ENCODE assay signal across 7 cellular contexts in the genomic region with DNA sequence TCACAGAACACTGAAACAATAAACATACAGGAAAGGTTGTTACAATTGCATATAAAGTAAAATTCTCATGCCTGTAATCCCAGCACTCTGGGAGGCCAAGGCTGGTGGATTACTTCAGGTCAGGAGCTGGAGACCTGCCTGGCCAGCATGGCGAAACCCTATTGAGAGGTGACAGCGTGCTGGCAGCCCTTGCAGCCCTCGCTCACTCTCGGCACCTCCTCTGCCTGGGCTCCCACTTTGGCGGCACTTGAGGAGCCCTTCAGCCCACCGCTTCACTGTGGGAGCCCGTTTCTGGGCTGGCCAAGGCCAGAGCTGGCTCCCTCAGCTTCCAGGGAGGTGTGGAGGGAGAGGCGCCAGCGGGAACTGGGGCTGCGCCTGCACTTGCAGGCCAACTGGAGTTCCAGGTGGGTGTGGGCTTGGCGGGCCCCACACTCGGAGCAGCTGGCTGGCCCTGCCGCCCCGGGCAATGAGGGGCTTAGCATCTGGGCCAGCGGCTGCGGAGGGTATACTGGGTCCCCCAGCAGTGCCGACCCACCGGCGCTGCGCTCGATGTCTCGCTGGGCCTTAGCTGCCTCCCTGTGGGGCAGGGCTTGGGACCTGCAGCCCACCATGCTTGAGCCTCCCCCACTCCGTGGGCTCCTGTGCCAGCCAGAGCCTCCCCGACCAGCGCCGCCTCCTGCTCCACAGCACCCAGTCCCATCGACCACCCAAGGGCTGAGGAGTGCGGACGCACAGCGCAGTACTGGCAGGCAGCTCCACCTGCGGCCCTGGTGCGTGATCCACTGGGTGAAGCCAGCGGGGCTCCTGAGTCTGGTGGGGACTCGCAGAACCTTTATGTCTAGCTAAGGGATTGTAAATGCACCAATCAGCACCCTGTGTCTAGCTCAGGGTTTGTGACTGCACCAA. TPM values are rescaled to one million over a fixed set of nuclear protein-coding genes. Genes with fewer than 3 reads are reported as not detected.
DNase-seq lines count a peak whose midpoint lies in the region; ATAC-seq and TF ChIP-seq lines count a peak whose summit lies in the region.
"Not testable (repeated sequence)": the region's sequence is repeated elsewhere in the genome, so short reads cannot be mapped to it uniquely, and the experiment has no call there.

No MANE protein-coding gene starts in this region.

- H3K27ac Mint-ChIP-seq in activated T-cell treated with anti-CD3 and anti-CD28 coated beads, Interleukin-2, amount 50 U/mL, for 24 hours, result peak overlapping the region; percentile 88

- not testable (repeated sequence) for H3K27me3 ChIP-seq in DND-41 (ENCODE audit: insufficient read depth, low read length, poor library complexity); ascending aorta; lower lobe of right lung (ENCODE audit: low read depth); rectal smooth muscle tissue (ENCODE audit: control insufficient read depth, insufficient read depth, low read length); thoracic aorta (replicated peaks; ENCODE audit: insufficient read depth)

- intact Hi-C loops in ascending aorta (cut with DNase I); Right ventricle myocardium superior (cut with DNase I); lower lobe of right lung (cut with DNase I): not testable (repeated sequence)

- not testable (repeated sequence) for H3K9ac ChIP-seq in DND-41 (ENCODE audit: low read depth, low read length); rectal smooth muscle tissue (ENCODE audit: low read length)

- H3K9me3 Mint-ChIP-seq in activated T-cell treated with anti-CD3 and anti-CD28 coated beads, Interleukin-2, amount 50 U/mL, for 24 hours, result not testable (repeated sequence)

- not testable (repeated sequence) for H3K79me2 ChIP-seq in DND-41 (ENCODE audit: insufficient read depth, low read length)

- TF ChIP-seq CTCF in DND-41 (IDR thresholded peaks at IDR 0.05; ENCODE audit: borderline replicate concordance, extremely low read depth, low read length, poor library complexity, severe bottlenecking); ascending aorta (IDR thresholded peaks at IDR 0.05); lower lobe of right lung (IDR thresholded peaks at IDR 0.05); thoracic aorta (IDR thresholded peaks at IDR 0.05): not testable (repeated sequence)

- H3K4me2 ChIP-seq in DND-41 (ENCODE audit: insufficient read depth, low read length), result not testable (repeated sequence)

- DNase-seq in DND-41; activated T-cell treated with anti-CD3 and anti-CD28 coated beads, Interleukin-2, amount 50 U/mL, for 24 hours; ascending aorta (ENCODE audit: low spot score in 2 of 2); thoracic aorta (ENCODE audit: low spot score): not testable (repeated sequence)
- DNase-seq in Right ventricle myocardium superior (peak; percentile 25), lower lobe of right lung (peak; percentile 31)

- H3K9me3 ChIP-seq in DND-41 (ENCODE audit: insufficient read depth, low read length, severe bottlenecking); ascending aorta; lower lobe of right lung; thoracic aorta: not testable (repeated sequence)

- H3K36me3 Mint-ChIP-seq in activated T-cell treated with anti-CD3 and anti-CD28 coated beads, Interleukin-2, amount 50 U/mL, for 24 hours (ENCODE audit: low read depth), result not testable (repeated sequence)

- ATAC-seq in DND-41 (ENCODE audit: insufficient read depth, low read depth); Right ventricle myocardium superior (ENCODE audit: poor library complexity); lower lobe of right lung; thoracic aorta (ENCODE audit: insufficient number of reproducible peaks, low FRiP score, low read depth): not testable (repeated sequence)

- not testable (repeated sequence) for H3K4me3 Mint-ChIP-seq in activated T-cell treated with anti-CD3 and anti-CD28 coated beads, Interleukin-2, amount 50 U/mL, for 24 hours

- not testable (repeated sequence) for H2AFZ ChIP-seq in DND-41 (ENCODE audit: low read depth, low read length)

- H3K4me3 ChIP-seq in DND-41 (ENCODE audit: low read depth in 1 of 2, low read length in 2 of 2); ascending aorta; lower lobe of right lung; rectal smooth muscle tissue (ENCODE audit: low read length); thoracic aorta: not testable (repeated sequence)

- H4K20me1 ChIP-seq in DND-41 (ENCODE audit: insufficient read depth, low read length), result not testable (repeated sequence)

- not testable (repeated sequence) for H3K27me3 Mint-ChIP-seq in activated T-cell treated with anti-CD3 and anti-CD28 coated beads, Interleukin-2, amount 50 U/mL, for 24 hours

- H3K4me1 Mint-ChIP-seq in activated T-cell treated with anti-CD3 and anti-CD28 coated beads, Interleukin-2, amount 50 U/mL, for 24 hours (ENCODE audit: low read depth), result peaks cover 66% of the 10 kb centered on the region

- H3K27ac ChIP-seq in DND-41 (ENCODE audit: low read length) (peak overlapping the region; percentile 63; the same call in 1 of the 2 replicates), ascending aorta (peak overlapping the region; percentile 64 to 65), lower lobe of right lung (peak overlapping the region; percentile 19), rectal smooth muscle tissue (ENCODE audit: low read depth, low read length) (peak overlapping the region; percentile 22), thoracic aorta (peak overlapping the region; percentile 15 to 31)

- not testable (repeated sequence) for H3K36me3 ChIP-seq in DND-41 (ENCODE audit: insufficient read depth, low read length); ascending aorta; lower lobe of right lung; rectal smooth muscle tissue (ENCODE audit: control insufficient read depth, insufficient read depth, low read length); thoracic aorta

- peaks cover 28% of the 10 kb centered on the region for H3K4me1 ChIP-seq in DND-41 (ENCODE audit: insufficient read depth, low read length)
- H3K4me1 ChIP-seq in ascending aorta, result peaks cover 0 to 50% of the 10 kb centered on the region in 2 donors
- peaks cover 34% of the 10 kb centered on the region for H3K4me1 ChIP-seq in lower lobe of right lung
- H3K4me1 ChIP-seq in rectal smooth muscle tissue (ENCODE audit: control insufficient read depth, insufficient read depth, low read length), result peaks cover 19% of the 10 kb centered on the region
- peaks cover 32 to 64% of the 10 kb centered on the region in 2 donors for H3K4me1 ChIP-seq in thoracic aorta (ENCODE audit: control insufficient read depth in 1 of 2, low read depth in 2 of 2)

RNA-seq across cellular contexts. Expression of gene MBNL1, which starts 51.5 kb away (rescaled TPM):
- total RNA-seq in ascending aorta, result 350 TPM
- total RNA-seq in Right ventricle myocardium superior, result 182 TPM
- 235 TPM for total RNA-seq in lower lobe of right lung
- total RNA-seq in thoracic aorta, result 1,000 to 10,000 TPM in 1 of 2 donors, 100 to 1,000 TPM in 1; 783 to 1,062 TPM
